ENCODE assay signal across 29 cellular contexts in genomic region chr1:35359995-35360394, GRCh38.
"Had no signal": no experiment of that assay in that cellular context is flagged by ENCODE, and none has a peak within 500 bp of the region (broad histone marks: within the 10 kb centered on the region; RNA-seq: fewer than 3 reads in every experiment).

No MANE protein-coding gene starts in this region.

- H3K4me3 Mint-ChIP-seq: activated CD4-positive, alpha-beta memory T cell treated with anti-CD3 and anti-CD28 coated beads, Interleukin-2, amount 10 ng/mL, durations not matched to agents 7 days and 5 days; activated CD4-positive, alpha-beta T cell treated with anti-CD3 and anti-CD28 coated beads, Interleukin-2, amount 10 ng/mL, durations not matched to agents 7 days and 5 days; activated naive CD8-positive, alpha-beta T cell; activated T-cell treated with anti-CD3 and anti-CD28 coated beads, Interleukin-2, amount 50 U/mL, for 24 hours; activated T-cell treated with anti-CD3 and anti-CD28 coated beads, Interleukin-2, amount 50 U/mL, for 72 hours; activated T-helper 17 cell treated with anti-CD3 and anti-CD28 coated beads, Interleukin-2, amount 50 U/mL, for 72 hours; T-cell; T-helper 1 cell treated with Interleukin-12 subunit alpha and Interleukin-12 subunit beta and Interleukin-4 antibody, amounts not matched to agents 30 μg/mL and 1 μg/mL, for 36 hours had no signal

- H3K9me3 Mint-ChIP-seq: activated CD4-positive, alpha-beta memory T cell treated with anti-CD3 and anti-CD28 coated beads, Interleukin-2, amount 10 ng/mL, durations not matched to agents 7 days and 5 days; activated CD4-positive, alpha-beta T cell treated with anti-CD3 and anti-CD28 coated beads, Interleukin-2, amount 10 ng/mL, durations not matched to agents 7 days and 5 days; activated T-cell treated with anti-CD3 and anti-CD28 coated beads, Interleukin-2, amount 50 U/mL, for 24 hours; activated T-cell treated with anti-CD3 and anti-CD28 coated beads, Interleukin-2, amount 50 U/mL, for 72 hours; activated T-helper 17 cell treated with anti-CD3 and anti-CD28 coated beads, Interleukin-2, amount 50 U/mL, for 72 hours; T-cell; T-helper 1 cell treated with Interleukin-12 subunit alpha and Interleukin-12 subunit beta and Interleukin-4 antibody, amounts not matched to agents 30 μg/mL and 1 μg/mL, for 36 hours had no signal

- H3K27ac ChIP-seq: body of pancreas, colonic mucosa, epithelial cell of prostate, esophagus squamous epithelium, gastroesophageal sphincter had no signal

- H3K27me3 ChIP-seq: body of pancreas, colonic mucosa, esophagus squamous epithelium, gastroesophageal sphincter had no signal

- H3K27ac Mint-ChIP-seq: activated CD4-positive, alpha-beta memory T cell treated with anti-CD3 and anti-CD28 coated beads, Interleukin-2, amount 10 ng/mL, durations not matched to agents 7 days and 5 days; activated CD4-positive, alpha-beta T cell treated with anti-CD3 and anti-CD28 coated beads, Interleukin-2, amount 10 ng/mL, durations not matched to agents 7 days and 5 days; activated naive CD8-positive, alpha-beta T cell; activated T-cell treated with anti-CD3 and anti-CD28 coated beads, Interleukin-2, amount 50 U/mL, for 24 hours; activated T-helper 17 cell treated with anti-CD3 and anti-CD28 coated beads, Interleukin-2, amount 50 U/mL, for 72 hours; T-cell; T-helper 1 cell treated with Interleukin-12 subunit alpha and Interleukin-12 subunit beta and Interleukin-4 antibody, amounts not matched to agents 30 μg/mL and 1 μg/mL, for 36 hours had no signal

- DNase-seq: activated CD4-positive, alpha-beta memory T cell treated with anti-CD3 and anti-CD28 coated beads, Interleukin-2, amount 10 ng/mL, durations not matched to agents 7 days and 5 days; activated CD4-positive, alpha-beta T cell treated with anti-CD3 and anti-CD28 coated beads for 1 hour; activated CD4-positive, alpha-beta T cell treated with anti-CD3 and anti-CD28 coated beads for 4 hours; activated CD4-positive, alpha-beta T cell treated with anti-CD3 and anti-CD28 coated beads, Interleukin-2, amount 10 ng/mL, durations not matched to agents 7 days and 5 days; activated CD4-positive, alpha-beta T cell treated with anti-CD3 and anti-CD28 coated beads, Interleukin-2, amount 50 U/mL, for 4 hours; activated CD8-positive, alpha-beta memory T cell treated with anti-CD3 and anti-CD28 coated beads, Interleukin-2, amount 50 U/mL, for 48 hours; activated effector memory CD4-positive, alpha-beta T cell treated with Interleukin-2 at 50 U/mL for 16 hours; activated gamma-delta T cell treated with Interleukin-2 at 50 U/mL for 16 hours; activated naive CD4-positive, alpha-beta T cell treated with anti-CD3 and anti-CD28 coated beads, Interleukin-2, amount 50 U/mL, for 16 hours; activated naive CD4-positive, alpha-beta T cell treated with Interleukin-2 at 50 U/mL for 16 hours; activated T-cell treated with anti-CD3 and anti-CD28 coated beads for 4 hours; activated T-cell treated with anti-CD3 and anti-CD28 coated beads, Interleukin-2, amount 50 U/mL, for 24 hours; activated T-cell treated with anti-CD3 and anti-CD28 coated beads, Interleukin-2, amount 50 U/mL, for 72 hours; amygdala; aorta; body of pancreas; central memory CD4-positive, alpha-beta T cell; cerebellar nuclear complex; colonic mucosa; effector CD8-positive, alpha-beta T cell; esophagus squamous epithelium; foreskin melanocyte; SW 1271; T-cell had no signal

- ATAC-seq: activated T-cell treated with anti-CD3 and anti-CD28 coated beads, Interleukin-2, amount 50 U/mL, for 72 hours; activated T-helper 17 cell treated with anti-CD3 and anti-CD28 coated beads, Interleukin-2, amount 50 U/mL, for 72 hours; body of pancreas; gastroesophageal sphincter; T-cell had no signal

- H3K4me3 ChIP-seq: body of pancreas, colonic mucosa, esophagus squamous epithelium, gastroesophageal sphincter had no signal

- H3K36me3 ChIP-seq: colonic mucosa had no signal

- H3K4me1 ChIP-seq: body of pancreas, colonic mucosa, esophagus squamous epithelium, gastroesophageal sphincter had no signal

- H3K9me3 ChIP-seq: body of pancreas, colonic mucosa, esophagus squamous epithelium, gastroesophageal sphincter had no signal

- H3K27me3 Mint-ChIP-seq: activated CD4-positive, alpha-beta memory T cell treated with anti-CD3 and anti-CD28 coated beads, Interleukin-2, amount 10 ng/mL, durations not matched to agents 7 days and 5 days; activated CD4-positive, alpha-beta T cell treated with anti-CD3 and anti-CD28 coated beads, Interleukin-2, amount 10 ng/mL, durations not matched to agents 7 days and 5 days; activated naive CD8-positive, alpha-beta T cell; activated T-cell treated with anti-CD3 and anti-CD28 coated beads, Interleukin-2, amount 50 U/mL, for 24 hours; activated T-helper 17 cell treated with anti-CD3 and anti-CD28 coated beads, Interleukin-2, amount 50 U/mL, for 72 hours; T-cell had no signal
